Comparison of ENCODE assay signal across 19 cellular contexts in the genomic region with DNA sequence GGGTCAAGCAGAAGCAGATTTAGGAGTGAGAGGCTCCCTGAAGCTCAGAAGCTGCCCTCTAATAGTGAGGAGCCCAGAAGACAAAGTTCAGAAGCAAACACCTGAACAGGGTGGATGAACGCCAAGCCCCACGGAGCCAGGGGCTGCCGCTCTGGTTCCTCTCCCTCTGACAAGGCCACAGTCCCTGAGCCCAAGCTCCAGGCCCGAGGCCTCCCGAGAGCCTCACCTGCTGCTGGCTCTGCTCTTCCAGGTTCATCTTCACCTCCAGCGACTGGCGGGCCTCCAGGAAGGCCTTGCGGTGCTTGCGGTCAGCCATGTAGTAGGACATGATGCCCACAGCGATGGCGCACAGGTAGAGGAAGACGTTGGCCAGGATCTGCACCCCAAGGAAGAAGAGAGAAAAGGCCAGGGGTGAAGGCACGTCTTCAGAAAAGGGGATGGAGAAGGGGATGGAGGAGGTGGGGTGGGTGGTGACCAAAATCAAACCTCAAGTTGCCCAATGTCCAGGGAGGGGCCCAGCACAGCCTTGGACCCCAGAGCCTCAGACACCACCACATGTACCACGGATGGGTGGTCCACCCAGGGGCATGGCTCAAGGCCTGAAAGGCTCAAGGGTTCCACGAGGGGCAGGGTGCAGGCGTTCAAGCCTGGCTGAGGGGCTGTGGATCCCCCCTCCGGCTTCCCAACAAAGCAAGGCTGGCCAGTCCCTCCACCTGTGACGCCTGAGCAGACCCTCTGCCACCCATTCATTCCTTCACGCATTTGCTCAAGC. TPM values are rescaled to one million over a fixed set of nuclear protein-coding genes. Genes with fewer than 3 reads are reported as not detected.
A peak's percentile ranks its signal among the peaks of the same experiment; 100 is the strongest.
DNase-seq lines count a peak whose midpoint lies in the region; ATAC-seq and TF ChIP-seq lines count a peak whose summit lies in the region.
"Had no signal": no experiment of that assay in that cellular context is flagged by ENCODE, and none has a peak within 500 bp of the region (broad histone marks: within the 10 kb centered on the region; RNA-seq: fewer than 3 reads in every experiment).

No MANE protein-coding gene starts in this region.

- peak overlapping the region; percentile 58 for H3K27ac Mint-ChIP-seq in osteocyte (ENCODE audit: unreplicated experiment)
- H3K27ac Mint-ChIP-seq: activated CD4-positive, alpha-beta T cell treated with anti-CD3 and anti-CD28 coated beads, Interleukin-2, amount 10 ng/mL, durations not matched to agents 24 days and 14 days; activated T-helper 2 cell treated with anti-CD3 and anti-CD28 coated beads, Interferon-gamma antibody, Interleukin-2, Interleukin-4, amounts not matched to agents 10 μg/mL and 5 μg/mL and 100 μg/mL, durations not matched to agents 14 hours and 24 hours and 36 hours had no signal

- 95 to 97% methylated on average over 18 to 19 of the region's 19 CpGs for WGBS in upper lobe of left lung, 2 donors

- ATAC-seq in upper lobe of left lung (ENCODE audit: low FRiP score in 2 of 2) (no peak), HG02623 (IDR thresholded peaks at IDR 0.05; ENCODE audit: unreplicated experiment) (no peak), HG03135 (IDR thresholded peaks at IDR 0.05; ENCODE audit: unreplicated experiment) (no peak)

- no TSS peak for BruUV-seq in A673 (replicated peaks; lab: Mats Ljungman, UMichigan)

- peaks cover 12% of the 10 kb centered on the region for H3K36me3 ChIP-seq in adipocyte (ENCODE audit: control insufficient read depth, insufficient read depth, low read length, severe bottlenecking)
- no peaks in the 10 kb centered on the region for H3K36me3 ChIP-seq in upper lobe of left lung
- H3K36me3 ChIP-seq in A673 (ENCODE audit: insufficient read depth, low read length, poor library complexity, severe bottlenecking), result no peaks in the 10 kb centered on the region
- H3K36me3 ChIP-seq: lower lobe of right lung had no signal

- CTCF ChIA-PET in A673 (lab: Charles Lee), result no interaction called here

- H3K27me3 Mint-ChIP-seq in osteocyte (ENCODE audit: unreplicated experiment), result no peaks in the 10 kb centered on the region
- H3K27me3 Mint-ChIP-seq: activated CD4-positive, alpha-beta T cell treated with anti-CD3 and anti-CD28 coated beads, Interleukin-2, amount 10 ng/mL, durations not matched to agents 24 days and 14 days had no signal

- H3K9me3 Mint-ChIP-seq in osteocyte (ENCODE audit: unreplicated experiment), result no peaks in the 10 kb centered on the region
- H3K9me3 Mint-ChIP-seq: activated CD4-positive, alpha-beta T cell treated with anti-CD3 and anti-CD28 coated beads, Interleukin-2, amount 10 ng/mL, durations not matched to agents 24 days and 14 days; activated T-helper 2 cell treated with anti-CD3 and anti-CD28 coated beads, Interferon-gamma antibody, Interleukin-2, Interleukin-4, amounts not matched to agents 10 μg/mL and 5 μg/mL and 100 μg/mL, durations not matched to agents 14 hours and 24 hours and 36 hours had no signal

- H3K27ac ChIP-seq in dorsolateral prefrontal cortex (peak overlapping the region in 45 of 59 donors; percentile 3 to 89 (median 58)), upper lobe of left lung (peak overlapping the region; percentile 25 to 83 (median 60)), A673 (ENCODE audit: low read depth, low read length, poor library complexity, severe bottlenecking) (no peak overlapping the region)
- H3K27ac ChIP-seq: lower lobe of right lung had no signal

- no peaks in the 10 kb centered on the region for H3K27me3 ChIP-seq in adipocyte (replicated peaks; ENCODE audit: control insufficient read depth, insufficient read depth, low read length)
- H3K27me3 ChIP-seq in dorsolateral prefrontal cortex, result no peaks in the 10 kb centered on the region
- H3K27me3 ChIP-seq in upper lobe of left lung, result no peaks in the 10 kb centered on the region
- H3K27me3 ChIP-seq in A673 (replicated peaks; ENCODE audit: insufficient read depth, low read depth, low read length, poor library complexity), result no peaks in the 10 kb centered on the region

- DNase-seq in adipocyte (ENCODE audit: low read depth) (no peak), dorsolateral prefrontal cortex (no peak), osteocyte (ENCODE audit: extremely low spot score, unreplicated experiment) (no peak), upper lobe of left lung (no peak), A673 (ENCODE audit: low spot score) (no peak)
- DNase-seq: activated CD4-positive, alpha-beta T cell treated with anti-CD3 and anti-CD28 coated beads, Interleukin-2, amount 10 ng/mL, durations not matched to agents 24 days and 14 days; AML-193; DMS79 treated with DMSO at 0.1 percent for 48 hours; head of caudate nucleus; Kasumi-1; lower lobe of right lung; NCI-H1092 treated with DMSO at 0.1 percent for 48 hours; NCI-H2107; NCI-H524 treated with DMSO at 0.1 percent for 48 hours; stimulated activated CD4-positive, alpha-beta T cell treated with anti-CD3 and anti-CD28 coated beads, Interleukin-4, amount 100 ng/mL, for 24 hours had no signal

- peaks cover 33% of the 10 kb centered on the region for H3K4me1 Mint-ChIP-seq in osteocyte (ENCODE audit: unreplicated experiment)
- H3K4me1 Mint-ChIP-seq: activated CD4-positive, alpha-beta T cell treated with anti-CD3 and anti-CD28 coated beads, Interleukin-2, amount 10 ng/mL, durations not matched to agents 24 days and 14 days had no signal

- no peak for TF ChIP-seq EP300 in upper lobe of left lung (IDR thresholded peaks at IDR 0.05)

- no peak overlapping the region for H3K4me3 Mint-ChIP-seq in osteocyte (ENCODE audit: unreplicated experiment)
- H3K4me3 Mint-ChIP-seq: activated CD4-positive, alpha-beta T cell treated with anti-CD3 and anti-CD28 coated beads, Interleukin-2, amount 10 ng/mL, durations not matched to agents 24 days and 14 days had no signal

- intact Hi-C loops in dorsolateral prefrontal cortex (cut with DNase I), result no loop called here
- intact Hi-C loops in A673 (cut with micrococcal nuclease; ENCODE audit: unreplicated experiment), result no loop called here

- H3K9ac ChIP-seq in adipocyte (ENCODE audit: low read length), result peak overlapping the region; percentile 62

- no peaks in the 10 kb centered on the region for H3K9me3 ChIP-seq in adipocyte (ENCODE audit: control insufficient read depth, low read length)
- no peaks in the 10 kb centered on the region for H3K9me3 ChIP-seq in upper lobe of left lung
- H3K9me3 ChIP-seq in A673 (ENCODE audit: low read depth, low read length, poor library complexity, severe bottlenecking), result no peaks in the 10 kb centered on the region
- H3K9me3 ChIP-seq: lower lobe of right lung had no signal

- H3K4me1 ChIP-seq in adipocyte (ENCODE audit: control insufficient read depth, insufficient read depth, low read length) (peaks cover 42% of the 10 kb centered on the region), upper lobe of left lung (peaks cover 0 to 8% (median 7%) of the 10 kb centered on the region in 4 donors), A673 (ENCODE audit: insufficient read depth, low read length, poor library complexity, severe bottlenecking) (no peaks in the 10 kb centered on the region)
- H3K4me1 ChIP-seq: lower lobe of right lung had no signal

- no peak overlapping the region for H3K4me3 ChIP-seq in adipocyte (ENCODE audit: low read length)
- no peak overlapping the region for H3K4me3 ChIP-seq in dorsolateral prefrontal cortex
- H3K4me3 ChIP-seq in upper lobe of left lung, result no peak overlapping the region
- no peak overlapping the region for H3K4me3 ChIP-seq in A673 (ENCODE audit: low read depth, low read length, poor library complexity, severe bottlenecking)
- H3K4me3 ChIP-seq: lower lobe of right lung, smooth muscle cell had no signal

- no peak for TF ChIP-seq CTCF in dorsolateral prefrontal cortex (IDR thresholded peaks at IDR 0.05 in 54 of 56, conservative IDR thresholded peaks at IDR 0.05 in 2 of 56; ENCODE audit: low read depth in 1 of 56, partially characterized antibody in 56 of 56)
- TF ChIP-seq CTCF in osteocyte (IDR thresholded peaks at IDR 0.05), result no peak
- TF ChIP-seq CTCF in upper lobe of left lung (IDR thresholded peaks at IDR 0.05), result no peak
- TF ChIP-seq CTCF in A673 (conservative IDR thresholded peaks at IDR 0.05; ENCODE audit: low read depth, low read length), result no peak

- POLR2A ChIA-PET in A673 (lab: Charles Lee; ENCODE audit: low non-redundant PET), result no interaction called here

- no peak for TF ChIP-seq POLR2A in upper lobe of left lung (IDR thresholded peaks at IDR 0.05)

- peaks cover 8% of the 10 kb centered on the region for H3K36me3 Mint-ChIP-seq in osteocyte (ENCODE audit: unreplicated experiment)

RNA-seq across cellular contexts. Expression of a gene that starts 47.5 kb away (rescaled TPM):
- 100 to 1,000 TPM in 39 of 120 experiments, 10 to 100 TPM in 81; 67.4 to 150 (median 95.0) TPM for total RNA-seq in dorsolateral prefrontal cortex
- 99.9 and 118 TPM in 2 replicates for total RNA-seq in osteocyte
- 10 to 100 TPM; 17.5 to 83.5 (median 36.5) TPM for total RNA-seq in upper lobe of left lung
- 37.3 and 42.2 TPM in 2 replicates for total RNA-seq in A673 (2021)
